ENCODE assay signal across 16 cellular contexts in genomic region chrX:27444093-27444908, GRCh38. TPM values are rescaled to one million over a fixed set of nuclear protein-coding genes. Genes with fewer than 3 reads are reported as not detected.
DNase-seq lines count a peak whose midpoint lies in the region; ATAC-seq and TF ChIP-seq lines count a peak whose summit lies in the region.
"Had no signal": no experiment of that assay in that cellular context is flagged by ENCODE, and none has a peak within 500 bp of the region (broad histone marks: within the 10 kb centered on the region; RNA-seq: fewer than 3 reads in every experiment).

No MANE protein-coding gene starts in this region.

- CTCF ChIA-PET in activated CD4-positive, alpha-beta T cell treated with anti-CD3 and anti-CD28 coated beads, Interleukin-2, amount 10 ng/mL, durations not matched to agents 7 days and 5 days (lab: Charles Lee): no interaction called here

- no peaks in the 10 kb centered on the region for H3K9me3 ChIP-seq in tibial nerve

- H3K27me3 ChIP-seq in tibial nerve: no peaks in the 10 kb centered on the region

- H3K27me3 Mint-ChIP-seq in activated CD4-positive, alpha-beta T cell treated with anti-CD3 and anti-CD28 coated beads, Interleukin-2, amount 10 ng/mL, durations not matched to agents 7 days and 5 days: no peaks in the 10 kb centered on the region

- no peak overlapping the region for H3K27ac ChIP-seq in tibial nerve

- H3K9me3 Mint-ChIP-seq in activated CD4-positive, alpha-beta T cell treated with anti-CD3 and anti-CD28 coated beads, Interleukin-2, amount 10 ng/mL, durations not matched to agents 7 days and 5 days: peaks cover 10% of the 10 kb centered on the region

- H3K27ac Mint-ChIP-seq in activated CD4-positive, alpha-beta T cell treated with anti-CD3 and anti-CD28 coated beads, Interleukin-2, amount 10 ng/mL, durations not matched to agents 7 days and 5 days: peak overlapping the region; percentile 84

- POLR2A ChIA-PET in activated CD4-positive, alpha-beta T cell treated with anti-CD3 and anti-CD28 coated beads, Interleukin-2, amount 10 ng/mL, durations not matched to agents 7 days and 5 days (lab: Charles Lee): no interaction called here

- no peak for TF ChIP-seq POLR2A in tibial nerve (IDR thresholded peaks at IDR 0.05)

- no peaks in the 10 kb centered on the region for H3K36me3 ChIP-seq in tibial nerve

- no peaks in the 10 kb centered on the region for H3K36me3 Mint-ChIP-seq in activated CD4-positive, alpha-beta T cell treated with anti-CD3 and anti-CD28 coated beads, Interleukin-2, amount 10 ng/mL, durations not matched to agents 7 days and 5 days (ENCODE audit: low read depth)

- H3K4me3 Mint-ChIP-seq in activated CD4-positive, alpha-beta T cell treated with anti-CD3 and anti-CD28 coated beads, Interleukin-2, amount 10 ng/mL, durations not matched to agents 7 days and 5 days: no peak overlapping the region

- TF ChIP-seq CTCF in tibial nerve (IDR thresholded peaks at IDR 0.05): no peak

- DNase-seq in activated CD4-positive, alpha-beta T cell treated with anti-CD3 and anti-CD28 coated beads, Interleukin-2, amount 10 ng/mL, durations not matched to agents 7 days and 5 days: no peak
- DNase-seq in activated CD4-positive, alpha-beta T cell treated with anti-CD3 and anti-CD28 coated beads, Interleukin-2, amount 50 U/mL, for 48 hours: no peak
- DNase-seq in MV-4-11 (lab: John Stamatoyannopoulos, UW) (peak; percentile 72), kidney tubule cell (ENCODE audit: low spot score) (peak; percentile 35), SHP77 treated with DMSO at 0.1 percent for 48 hours (lab: John Stamatoyannopoulos, UW) (no peak), tibial nerve (ENCODE audit: low spot score in 2 of 2) (no peak), GM19238 (ENCODE audit: insufficient read length, low spot score) (no peak)
- DNase-seq: ACHN; activated CD8-positive, alpha-beta memory T cell treated with anti-CD3 and anti-CD28 coated beads for 24 hours; mesendoderm; NCI-H1092 treated with DMSO at 0.1 percent for 48 hours; NCI-H510A treated with DMSO at 0.1 percent for 48 hours; RPMI8226 had no signal

- H3K4me1 Mint-ChIP-seq in activated CD4-positive, alpha-beta T cell treated with anti-CD3 and anti-CD28 coated beads, Interleukin-2, amount 10 ng/mL, durations not matched to agents 7 days and 5 days: peaks cover 8% of the 10 kb centered on the region

- no peak for TF ChIP-seq EP300 in tibial nerve (IDR thresholded peaks at IDR 0.05)

- 78 to 88% methylated on average over 3 of the region's 3 CpGs for WGBS in tibial nerve, 2 donors

- H3K4me3 ChIP-seq in tibial nerve: no peak overlapping the region

- no peaks in the 10 kb centered on the region for H3K4me1 ChIP-seq in tibial nerve

- ATAC-seq in GM21717 (IDR thresholded peaks at IDR 0.05; ENCODE audit: unreplicated experiment): peak; percentile 83

RNA-seq across cellular contexts. Expression of gene PPP4R3C, which starts 18.8 kb away (rescaled TPM):
- not detected for total RNA-seq in activated CD4-positive, alpha-beta T cell treated with anti-CD3 and anti-CD28 coated beads, Interleukin-2, amount 10 ng/mL, durations not matched to agents 7 days and 5 days
- total RNA-seq in tibial nerve: not detected
- total RNA-seq: omental fat pad; T-helper 2 cell treated with Interferon-gamma antibody and Interleukin-4, amounts not matched to agents 100 ng/mL and 5 ng/mL, for 36 hours had no signal

Comparison
In these comparisons a context has a peak if more than half of its experiments do, and no peak if none do; other contexts are left out.
1. DNase-seq: peak in MV-4-11 (single experiment) and kidney tubule cell (single experiment); none in activated CD4-positive, alpha-beta T cell treated with anti-CD3 and anti-CD28 coated beads, Interleukin-2, amount 10 ng/mL, durations not matched to agents 7 days and 5 days (single experiment), activated CD4-positive, alpha-beta T cell treated with anti-CD3 and anti-CD28 coated beads, Interleukin-2, amount 50 U/mL, for 48 hours (0 of 2), SHP77 treated with DMSO at 0.1 percent for 48 hours (single experiment), tibial nerve (0 of 2) and GM19238 (single experiment).